13 cellular contexts compared by ENCODE assay signal in genomic region chr4:176988226-176988625, GRCh38.
A peak's percentile ranks its signal among the peaks of the same experiment; 100 is the strongest.
DNase-seq lines count a peak whose midpoint lies in the region; FAIRE-seq and TF ChIP-seq lines count a peak whose summit lies in the region.
"Had no signal": no experiment of that assay in that cellular context is flagged by ENCODE, and none has a peak within 500 bp of the region (broad histone marks: within the 10 kb centered on the region; RNA-seq: fewer than 3 reads in every experiment).

No MANE protein-coding gene starts in this region.

- POLR2A ChIA-PET in BJ (lab: Charles Lee) = no interaction called here

- no peak overlapping the region for H3K4me3 ChIP-seq in BJ (ENCODE audit: low read depth, low read length)
- no peak overlapping the region for H3K4me3 ChIP-seq in MG63
- no peak overlapping the region for H3K4me3 ChIP-seq in astrocyte of the spinal cord (ENCODE audit: low read depth, low read length)
- no peak overlapping the region for H3K4me3 ChIP-seq in keratinocyte (ENCODE audit: control insufficient read depth in 2 of 3, extremely low read depth in 1 of 3, insufficient read depth in 2 of 3, low read depth in 1 of 3, low read length in 3 of 3)
- H3K4me3 ChIP-seq: thoracic aorta had no signal

- H3K79me2 ChIP-seq in keratinocyte (ENCODE audit: control insufficient read depth, insufficient read depth, low read length) = peaks cover 75% of the 10 kb centered on the region

- peak overlapping the region; percentile 4 for H3K4me2 ChIP-seq in keratinocyte (ENCODE audit: control insufficient read depth, extremely low read depth, insufficient read depth, low read depth, low read length)

- peak overlapping the region; percentile 71 for H3K27ac ChIP-seq in keratinocyte (ENCODE audit: control insufficient read depth, insufficient read depth, low read length)
- H3K27ac ChIP-seq: thoracic aorta had no signal

- H3K27me3 ChIP-seq in BJ (ENCODE audit: control insufficient read depth, insufficient read depth, low read length) (no peaks in the 10 kb centered on the region), MG63 (no peaks in the 10 kb centered on the region), keratinocyte (ENCODE audit: control insufficient read depth, extremely low read depth, insufficient read depth, low read length) (no peaks in the 10 kb centered on the region)

- TF ChIP-seq CTCF in BJ (IDR thresholded peaks at IDR 0.05; ENCODE audit: insufficient read depth, low read depth, low read length) = no peak
- TF ChIP-seq CTCF in astrocyte of the spinal cord (IDR thresholded peaks at IDR 0.05; ENCODE audit: low read depth, low read length) = no peak
- TF ChIP-seq CTCF in keratinocyte (optimal IDR thresholded peaks at IDR 0.05 in 1 of 3, IDR thresholded peaks at IDR 0.05 in 1 of 3, conservative IDR thresholded peaks at IDR 0.05 in 1 of 3; ENCODE audit: extremely low read depth in 1 of 3, insufficient read depth in 2 of 3, low read length in 3 of 3) = no peak

- H3K9ac ChIP-seq in keratinocyte (ENCODE audit: control insufficient read depth, extremely low read depth, insufficient read depth, low read length) = no peak overlapping the region

- CTCF ChIA-PET in BJ (lab: Yijun Ruan, JAX) = interaction anchor here (1.0 kb wide), 1 partner anchor 190 kb away, joined by 3 read pairs; no protein-coding TSS in a partner anchor

- peaks cover 15% of the 10 kb centered on the region for H3K4me1 ChIP-seq in keratinocyte (ENCODE audit: control insufficient read depth, extremely low read depth, insufficient read depth, low read length)

- peak; percentile 98 for FAIRE-seq in keratinocyte (lab: Jason Lieb, UNC)
- FAIRE-seq: G401.6 had no signal

- peak overlapping the region; percentile 3 for H2AFZ ChIP-seq in keratinocyte (ENCODE audit: control insufficient read depth, low read length)

- no peaks in the 10 kb centered on the region for H3K9me1 ChIP-seq in keratinocyte (ENCODE audit: control insufficient read depth, extremely low read depth, insufficient read depth, low read length)

- dilution Hi-C loops in keratinocyte (cut with MboI; ENCODE audit: extremely low pct_ligation_motif_present, low sequenced_read_pairs) = no loop called here

- H4K20me1 ChIP-seq in keratinocyte (ENCODE audit: control insufficient read depth, extremely low read depth, insufficient read depth, low read length) = no peaks in the 10 kb centered on the region

- H3K9me3 ChIP-seq in MG63 (peaks cover 28% of the 10 kb centered on the region), keratinocyte (ENCODE audit: control insufficient read depth, low read depth, low read length) (peaks cover 3% of the 10 kb centered on the region)
- H3K9me3 ChIP-seq: thoracic aorta had no signal

- in situ Hi-C loops in astrocyte of the spinal cord (cut with HindIII; ENCODE audit: low sequenced_read_pairs) = no loop called here

- DNase-seq in BJ (ENCODE audit: low read depth) = peak; percentile 74
- DNase-seq in MG63 = peak; percentile 98
- DNase-seq in astrocyte of the spinal cord (ENCODE audit: low read depth, low spot score) = peak; percentile 92
- DNase-seq in keratinocyte (ENCODE audit: low read depth, low spot score) = peak; percentile 87
- DNase-seq in NCI-H2196 treated with DMSO at 0.1 percent for 48 hours (lab: John Stamatoyannopoulos, UW; ENCODE audit: unreplicated experiment) = no peak
- DNase-seq in NK-92 (lab: John Stamatoyannopoulos, UW; ENCODE audit: unreplicated experiment) = no peak
- no peak for DNase-seq in hippocampal formation (lab: John Stamatoyannopoulos, UW)
- no peak for DNase-seq in stimulated activated CD4-positive, alpha-beta T cell treated with anti-CD3 and anti-CD28 coated beads, Interleukin-2, amount 100 ng/mL, for 48 hours
- DNase-seq: activated T-cell treated with anti-CD3 and anti-CD28 coated beads, Interleukin-2, amount 50 U/mL, for 72 hours; endodermal cell; NCI-H1436 had no signal

- H3K36me3 ChIP-seq in BJ (ENCODE audit: control insufficient read depth, insufficient read depth, low read length) (no peaks in the 10 kb centered on the region), MG63 (no peaks in the 10 kb centered on the region), keratinocyte (ENCODE audit: control insufficient read depth in 2 of 2, extremely low read depth in 1 of 2, insufficient read depth in 2 of 2, low read length in 2 of 2) (peaks cover 0 to 5% of the 10 kb centered on the region in 2 experiments)
- H3K36me3 ChIP-seq: thoracic aorta had no signal

Comparison
In these comparisons a context has a peak if more than half of its experiments do, and no peak if none do; other contexts are left out.
1. DNase-seq: peak in BJ (single experiment), MG63 (single experiment), astrocyte of the spinal cord (single experiment) and keratinocyte (single experiment); none in NCI-H2196 treated with DMSO at 0.1 percent for 48 hours (single experiment), NK-92 (single experiment), hippocampal formation (0 of 2) and stimulated activated CD4-positive, alpha-beta T cell treated with anti-CD3 and anti-CD28 coated beads, Interleukin-2, amount 100 ng/mL, for 48 hours (0 of 2).